ENCODE assay signal across 16 cellular contexts in genomic region chr9:35653611-35654010, GRCh38. TPM values are rescaled to one million over a fixed set of nuclear protein-coding genes. Genes with fewer than 3 reads are reported as not detected.
"Had no signal": no experiment of that assay in that cellular context is flagged by ENCODE, and none has a peak within 500 bp of the region (broad histone marks: within the 10 kb centered on the region; RNA-seq: fewer than 3 reads in every experiment).

No MANE protein-coding gene starts in this region.

- H3K9me3 ChIP-seq: heart right ventricle, pancreas, SK-N-SH, stomach, tibial nerve had no signal

- H3K4me3 ChIP-seq: heart right ventricle, pancreas, stomach, tibial nerve had no signal

- H3K36me3 ChIP-seq: heart right ventricle, pancreas, stomach, tibial nerve had no signal

- H3K9me3 Mint-ChIP-seq: activated CD4-positive, alpha-beta T cell treated with anti-CD3 and anti-CD28 coated beads, Interleukin-2, amount 10 ng/mL, durations not matched to agents 7 days and 5 days; activated naive CD8-positive, alpha-beta T cell treated with anti-CD3 and anti-CD28 coated beads, Interleukin-2, amount 10 ng/mL, durations not matched to agents 7 days and 5 days had no signal

- H3K4me2 ChIP-seq: SK-N-SH had no signal

- ATAC-seq: heart right ventricle, pancreas had no signal

- H3K27me3 Mint-ChIP-seq: activated naive CD8-positive, alpha-beta T cell treated with anti-CD3 and anti-CD28 coated beads, Interleukin-2, amount 10 ng/mL, durations not matched to agents 7 days and 5 days had no signal

- H3K27ac ChIP-seq: tibial nerve had no signal

- H3K9ac ChIP-seq: SK-N-SH had no signal

- H3K27me3 ChIP-seq: heart right ventricle, pancreas, stomach, tibial nerve had no signal

- H3K27ac Mint-ChIP-seq: activated CD4-positive, alpha-beta T cell treated with anti-CD3 and anti-CD28 coated beads, Interleukin-2, amount 10 ng/mL, durations not matched to agents 7 days and 5 days; activated naive CD8-positive, alpha-beta T cell treated with anti-CD3 and anti-CD28 coated beads, Interleukin-2, amount 10 ng/mL, durations not matched to agents 7 days and 5 days had no signal

- DNase-seq: activated CD4-positive, alpha-beta T cell treated with anti-CD3 and anti-CD28 coated beads, Interleukin-2, amount 10 ng/mL, durations not matched to agents 7 days and 5 days; activated CD4-positive, CD25-positive, alpha-beta regulatory T cell; activated CD8-positive, alpha-beta memory T cell treated with anti-CD3 and anti-CD28 coated beads for 24 hours; activated naive CD8-positive, alpha-beta T cell treated with anti-CD3 and anti-CD28 coated beads, Interleukin-2, amount 10 ng/mL, durations not matched to agents 7 days and 5 days; foreskin melanocyte; heart right ventricle; kidney glomerular epithelial cell; pancreas; SK-N-SH; stimulated activated CD4-positive, alpha-beta T cell treated with anti-CD3 and anti-CD28 coated beads, Interleukin-4, amount 100 ng/mL, for 24 hours; stomach had no signal

- H3K4me3 Mint-ChIP-seq: activated CD4-positive, alpha-beta T cell treated with anti-CD3 and anti-CD28 coated beads, Interleukin-2, amount 10 ng/mL, durations not matched to agents 7 days and 5 days; activated naive CD8-positive, alpha-beta T cell treated with anti-CD3 and anti-CD28 coated beads, Interleukin-2, amount 10 ng/mL, durations not matched to agents 7 days and 5 days had no signal

RNA-seq across cellular contexts. Expression of gene SIT1, which starts 2.9 kb away (rescaled TPM):
- total RNA-seq: astrocyte, endothelial cell of umbilical vein, renal cortical epithelial cell had no signal
- polyA plus RNA-seq: endothelial cell of umbilical vein, SK-N-SH had no signal

RNA-seq across cellular contexts. Expression of gene RMRP, which starts 4.2 kb away (rescaled TPM):
- polyA plus RNA-seq: endothelial cell of umbilical vein had no signal

RNA-seq across cellular contexts. Expression of gene CA9, which starts 20.1 kb away (rescaled TPM):
- total RNA-seq: astrocyte; endothelial cell of umbilical vein; T-helper 1 cell treated with Interleukin-12 subunit alpha and Interleukin-12 subunit beta and Interleukin-4 antibody, amounts not matched to agents 30 ng/mL and 1 ng/mL, for 36 hours had no signal
